1 cellular context compared by ENCODE assay signal in genomic region chr9:112562235-112562958, GRCh38.
TF ChIP-seq lines count a peak whose summit lies in the region.

No MANE protein-coding gene starts in this region.

TF ChIP-seq in GM23338, 12 proteins besides CTCF, POLR2A, EP300 and RAD21 (continued from another document):
- no peak for TF ChIP-seq ZNF462 (CRISPR knock-in tag; IDR thresholded peaks at IDR 0.05)
- TF ChIP-seq EZH2phosphoT487 (IDR thresholded peaks at IDR 0.05; ENCODE audit: unreplicated experiment), result no peak
- no peak for TF ChIP-seq POLR2AphosphoS5 (IDR thresholded peaks at IDR 0.05; ENCODE audit: low read depth)
